In the genomic region with DNA sequence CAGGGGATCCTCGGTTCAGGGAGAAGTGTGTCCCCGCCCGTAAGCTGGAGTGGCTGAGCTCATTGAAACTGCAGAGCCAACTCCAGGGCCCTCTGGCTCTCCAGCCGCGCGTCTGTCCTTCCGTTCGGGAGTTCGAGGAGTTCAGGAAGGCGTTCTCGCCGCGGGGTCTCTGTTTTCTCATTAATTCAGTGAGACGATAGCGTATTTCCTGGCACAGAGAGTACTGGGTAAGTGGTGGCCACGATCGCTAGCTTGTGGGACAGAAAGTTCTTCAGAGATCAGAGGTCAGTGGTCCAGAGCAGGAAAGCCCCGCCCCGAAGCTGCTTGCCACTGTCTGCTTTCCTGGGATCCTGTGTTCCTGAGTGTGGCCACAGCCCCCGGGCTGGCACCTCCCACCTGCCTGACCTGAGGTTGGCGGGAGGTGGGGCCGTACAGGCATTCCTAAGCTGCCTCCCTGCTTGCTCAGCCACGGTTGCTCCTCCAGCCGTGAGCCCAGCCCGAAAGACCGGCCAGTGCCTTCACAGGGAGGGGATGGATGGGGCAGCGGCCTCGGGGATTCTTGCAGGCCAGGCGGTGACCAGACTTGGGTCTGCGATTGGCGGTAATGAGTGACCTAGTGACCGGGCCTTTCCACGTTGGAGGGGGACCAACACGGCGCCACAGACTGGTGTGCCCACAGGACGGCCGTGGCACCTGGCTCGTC, we compare ENCODE assay signal across 1 cellular context.
TF ChIP-seq lines count a peak whose summit lies in the region.

No MANE protein-coding gene starts in this region.

TF ChIP-seq in HepG2, 621 proteins besides CTCF, POLR2A, EP300 and RAD21 (continued from another document and continues in another):
- TF ChIP-seq, protein P1, sequence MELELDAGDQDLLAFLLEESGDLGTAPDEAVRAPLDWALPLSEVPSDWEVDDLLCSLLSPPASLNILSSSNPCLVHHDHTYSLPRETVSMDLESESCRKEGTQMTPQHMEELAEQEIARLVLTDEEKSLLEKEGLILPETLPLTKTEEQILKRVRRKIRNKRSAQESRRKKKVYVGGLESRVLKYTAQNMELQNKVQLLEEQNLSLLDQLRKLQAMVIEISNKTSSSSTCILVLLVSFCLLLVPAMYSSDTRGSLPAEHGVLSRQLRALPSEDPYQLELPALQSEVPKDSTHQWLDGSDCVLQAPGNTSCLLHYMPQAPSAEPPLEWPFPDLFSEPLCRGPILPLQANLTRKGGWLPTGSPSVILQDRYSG (CRISPR knock-in tag; IDR thresholded peaks at IDR 0.05): 0 out of 2 replicates have a peak, but pooled peaks have one; percentile 48
- TF ChIP-seq, protein P2, sequence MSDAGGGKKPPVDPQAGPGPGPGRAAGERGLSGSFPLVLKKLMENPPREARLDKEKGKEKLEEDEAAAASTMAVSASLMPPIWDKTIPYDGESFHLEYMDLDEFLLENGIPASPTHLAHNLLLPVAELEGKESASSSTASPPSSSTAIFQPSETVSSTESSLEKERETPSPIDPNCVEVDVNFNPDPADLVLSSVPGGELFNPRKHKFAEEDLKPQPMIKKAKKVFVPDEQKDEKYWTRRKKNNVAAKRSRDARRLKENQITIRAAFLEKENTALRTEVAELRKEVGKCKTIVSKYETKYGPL (CRISPR knock-in tag; IDR thresholded peaks at IDR 0.05): no peak
- TF ChIP-seq, protein P3, sequence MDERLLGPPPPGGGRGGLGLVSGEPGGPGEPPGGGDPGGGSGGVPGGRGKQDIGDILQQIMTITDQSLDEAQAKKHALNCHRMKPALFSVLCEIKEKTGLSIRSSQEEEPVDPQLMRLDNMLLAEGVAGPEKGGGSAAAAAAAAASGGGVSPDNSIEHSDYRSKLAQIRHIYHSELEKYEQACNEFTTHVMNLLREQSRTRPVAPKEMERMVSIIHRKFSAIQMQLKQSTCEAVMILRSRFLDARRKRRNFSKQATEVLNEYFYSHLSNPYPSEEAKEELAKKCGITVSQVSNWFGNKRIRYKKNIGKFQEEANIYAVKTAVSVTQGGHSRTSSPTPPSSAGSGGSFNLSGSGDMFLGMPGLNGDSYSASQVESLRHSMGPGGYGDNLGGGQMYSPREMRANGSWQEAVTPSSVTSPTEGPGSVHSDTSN (CRISPR knock-in tag; IDR thresholded peaks at IDR 0.05): no peak
- TF ChIP-seq ZNF101 (CRISPR knock-in tag; IDR thresholded peaks at IDR 0.05; ENCODE audit: borderline replicate concordance, low read depth): no peak
- TF ChIP-seq SRY (CRISPR knock-in tag; IDR thresholded peaks at IDR 0.05): no peak
- TF ChIP-seq ZNF235 (CRISPR knock-in tag; IDR thresholded peaks at IDR 0.05; ENCODE audit: borderline replicate concordance): no peak
- peak; percentile 67; the same call in 1 of the 2 replicates for TF ChIP-seq ZSCAN31 (CRISPR knock-in tag; IDR thresholded peaks at IDR 0.05; ENCODE audit: low read depth)
- TF ChIP-seq NONO (IDR thresholded peaks at IDR 0.05): no peak
- peak; percentile 50 for TF ChIP-seq NONO (CRISPR knock-in tag; conservative IDR thresholded peaks at IDR 0.05)
- peak; percentile 76; the same call in 1 of the 2 replicates for TF ChIP-seq ZNF720 (CRISPR knock-in tag; IDR thresholded peaks at IDR 0.05)
- TF ChIP-seq, protein P4, sequence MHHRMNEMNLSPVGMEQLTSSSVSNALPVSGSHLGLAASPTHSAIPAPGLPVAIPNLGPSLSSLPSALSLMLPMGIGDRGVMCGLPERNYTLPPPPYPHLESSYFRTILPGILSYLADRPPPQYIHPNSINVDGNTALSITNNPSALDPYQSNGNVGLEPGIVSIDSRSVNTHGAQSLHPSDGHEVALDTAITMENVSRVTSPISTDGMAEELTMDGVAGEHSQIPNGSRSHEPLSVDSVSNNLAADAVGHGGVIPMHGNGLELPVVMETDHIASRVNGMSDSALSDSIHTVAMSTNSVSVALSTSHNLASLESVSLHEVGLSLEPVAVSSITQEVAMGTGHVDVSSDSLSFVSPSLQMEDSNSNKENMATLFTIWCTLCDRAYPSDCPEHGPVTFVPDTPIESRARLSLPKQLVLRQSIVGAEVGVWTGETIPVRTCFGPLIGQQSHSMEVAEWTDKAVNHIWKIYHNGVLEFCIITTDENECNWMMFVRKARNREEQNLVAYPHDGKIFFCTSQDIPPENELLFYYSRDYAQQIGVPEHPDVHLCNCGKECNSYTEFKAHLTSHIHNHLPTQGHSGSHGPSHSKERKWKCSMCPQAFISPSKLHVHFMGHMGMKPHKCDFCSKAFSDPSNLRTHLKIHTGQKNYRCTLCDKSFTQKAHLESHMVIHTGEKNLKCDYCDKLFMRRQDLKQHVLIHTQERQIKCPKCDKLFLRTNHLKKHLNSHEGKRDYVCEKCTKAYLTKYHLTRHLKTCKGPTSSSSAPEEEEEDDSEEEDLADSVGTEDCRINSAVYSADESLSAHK (CRISPR knock-in tag; IDR thresholded peaks at IDR 0.05; ENCODE audit: borderline replicate concordance): 0 out of 2 replicates have a peak, but pooled peaks have one; percentile 20
- no peak for TF ChIP-seq MYC (CRISPR knock-in tag; IDR thresholded peaks at IDR 0.05; ENCODE audit: borderline replicate concordance)
- TF ChIP-seq, protein P5, sequence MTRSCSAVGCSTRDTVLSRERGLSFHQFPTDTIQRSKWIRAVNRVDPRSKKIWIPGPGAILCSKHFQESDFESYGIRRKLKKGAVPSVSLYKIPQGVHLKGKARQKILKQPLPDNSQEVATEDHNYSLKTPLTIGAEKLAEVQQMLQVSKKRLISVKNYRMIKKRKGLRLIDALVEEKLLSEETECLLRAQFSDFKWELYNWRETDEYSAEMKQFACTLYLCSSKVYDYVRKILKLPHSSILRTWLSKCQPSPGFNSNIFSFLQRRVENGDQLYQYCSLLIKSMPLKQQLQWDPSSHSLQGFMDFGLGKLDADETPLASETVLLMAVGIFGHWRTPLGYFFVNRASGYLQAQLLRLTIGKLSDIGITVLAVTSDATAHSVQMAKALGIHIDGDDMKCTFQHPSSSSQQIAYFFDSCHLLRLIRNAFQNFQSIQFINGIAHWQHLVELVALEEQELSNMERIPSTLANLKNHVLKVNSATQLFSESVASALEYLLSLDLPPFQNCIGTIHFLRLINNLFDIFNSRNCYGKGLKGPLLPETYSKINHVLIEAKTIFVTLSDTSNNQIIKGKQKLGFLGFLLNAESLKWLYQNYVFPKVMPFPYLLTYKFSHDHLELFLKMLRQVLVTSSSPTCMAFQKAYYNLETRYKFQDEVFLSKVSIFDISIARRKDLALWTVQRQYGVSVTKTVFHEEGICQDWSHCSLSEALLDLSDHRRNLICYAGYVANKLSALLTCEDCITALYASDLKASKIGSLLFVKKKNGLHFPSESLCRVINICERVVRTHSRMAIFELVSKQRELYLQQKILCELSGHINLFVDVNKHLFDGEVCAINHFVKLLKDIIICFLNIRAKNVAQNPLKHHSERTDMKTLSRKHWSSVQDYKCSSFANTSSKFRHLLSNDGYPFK (CRISPR knock-in tag; IDR thresholded peaks at IDR 0.05; ENCODE audit: borderline replicate concordance): 0 out of 2 replicates have a peak, but pooled peaks have one; percentile 2
- no peak; the same call in 1 of the 2 replicates for TF ChIP-seq ZNF543 (CRISPR knock-in tag; IDR thresholded peaks at IDR 0.05)
- no peak; the same call in 1 of the 2 replicates for TF ChIP-seq ZNF34 (CRISPR knock-in tag; IDR thresholded peaks at IDR 0.05; ENCODE audit: borderline replicate concordance)
- TF ChIP-seq CHD4 (IDR thresholded peaks at IDR 0.05; ENCODE audit: borderline replicate concordance, low read length): no peak
- no peak for TF ChIP-seq DNMT1 (CRISPR knock-in tag; IDR thresholded peaks at IDR 0.05)
- TF ChIP-seq GTF2F1 (IDR thresholded peaks at IDR 0.05; ENCODE audit: low read length): no peak
- TF ChIP-seq, protein P6, sequence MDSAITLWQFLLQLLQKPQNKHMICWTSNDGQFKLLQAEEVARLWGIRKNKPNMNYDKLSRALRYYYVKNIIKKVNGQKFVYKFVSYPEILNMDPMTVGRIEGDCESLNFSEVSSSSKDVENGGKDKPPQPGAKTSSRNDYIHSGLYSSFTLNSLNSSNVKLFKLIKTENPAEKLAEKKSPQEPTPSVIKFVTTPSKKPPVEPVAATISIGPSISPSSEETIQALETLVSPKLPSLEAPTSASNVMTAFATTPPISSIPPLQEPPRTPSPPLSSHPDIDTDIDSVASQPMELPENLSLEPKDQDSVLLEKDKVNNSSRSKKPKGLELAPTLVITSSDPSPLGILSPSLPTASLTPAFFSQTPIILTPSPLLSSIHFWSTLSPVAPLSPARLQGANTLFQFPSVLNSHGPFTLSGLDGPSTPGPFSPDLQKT (CRISPR knock-in tag; IDR thresholded peaks at IDR 0.05; ENCODE audit: borderline replicate concordance): no peak
- no peak for TF ChIP-seq ZNF570 (CRISPR knock-in tag; IDR thresholded peaks at IDR 0.05; ENCODE audit: borderline replicate concordance)
- peak; percentile 58 for TF ChIP-seq KDM5B (CRISPR knock-in tag; IDR thresholded peaks at IDR 0.05; ENCODE audit: borderline replicate concordance)
- TF ChIP-seq CBX1 (IDR thresholded peaks at IDR 0.05; ENCODE audit: low read depth): peak; percentile 33
- 0 out of 2 replicates have a peak, but pooled peaks have one; percentile 64 for TF ChIP-seq RFXANK (CRISPR knock-in tag; IDR thresholded peaks at IDR 0.05)
- TF ChIP-seq NCOR1 (IDR thresholded peaks at IDR 0.05; ENCODE audit: borderline replicate concordance, low read length): peak; percentile 31
- TF ChIP-seq FOXA3 (CRISPR knock-in tag; IDR thresholded peaks at IDR 0.05): peak; percentile 67
- TF ChIP-seq ZBTB7B (CRISPR knock-in tag; IDR thresholded peaks at IDR 0.05): peak; percentile 91
- no peak for TF ChIP-seq HOXD1 (CRISPR knock-in tag; IDR thresholded peaks at IDR 0.05)
- peak; percentile 57 for TF ChIP-seq MED1 (CRISPR knock-in tag; IDR thresholded peaks at IDR 0.05)
- peak; percentile 75 for TF ChIP-seq ZNF264 (CRISPR knock-in tag; IDR thresholded peaks at IDR 0.05)
- no peak for TF ChIP-seq ZNF782 (CRISPR knock-in tag; IDR thresholded peaks at IDR 0.05; ENCODE audit: borderline replicate concordance)
- TF ChIP-seq, protein P7, sequence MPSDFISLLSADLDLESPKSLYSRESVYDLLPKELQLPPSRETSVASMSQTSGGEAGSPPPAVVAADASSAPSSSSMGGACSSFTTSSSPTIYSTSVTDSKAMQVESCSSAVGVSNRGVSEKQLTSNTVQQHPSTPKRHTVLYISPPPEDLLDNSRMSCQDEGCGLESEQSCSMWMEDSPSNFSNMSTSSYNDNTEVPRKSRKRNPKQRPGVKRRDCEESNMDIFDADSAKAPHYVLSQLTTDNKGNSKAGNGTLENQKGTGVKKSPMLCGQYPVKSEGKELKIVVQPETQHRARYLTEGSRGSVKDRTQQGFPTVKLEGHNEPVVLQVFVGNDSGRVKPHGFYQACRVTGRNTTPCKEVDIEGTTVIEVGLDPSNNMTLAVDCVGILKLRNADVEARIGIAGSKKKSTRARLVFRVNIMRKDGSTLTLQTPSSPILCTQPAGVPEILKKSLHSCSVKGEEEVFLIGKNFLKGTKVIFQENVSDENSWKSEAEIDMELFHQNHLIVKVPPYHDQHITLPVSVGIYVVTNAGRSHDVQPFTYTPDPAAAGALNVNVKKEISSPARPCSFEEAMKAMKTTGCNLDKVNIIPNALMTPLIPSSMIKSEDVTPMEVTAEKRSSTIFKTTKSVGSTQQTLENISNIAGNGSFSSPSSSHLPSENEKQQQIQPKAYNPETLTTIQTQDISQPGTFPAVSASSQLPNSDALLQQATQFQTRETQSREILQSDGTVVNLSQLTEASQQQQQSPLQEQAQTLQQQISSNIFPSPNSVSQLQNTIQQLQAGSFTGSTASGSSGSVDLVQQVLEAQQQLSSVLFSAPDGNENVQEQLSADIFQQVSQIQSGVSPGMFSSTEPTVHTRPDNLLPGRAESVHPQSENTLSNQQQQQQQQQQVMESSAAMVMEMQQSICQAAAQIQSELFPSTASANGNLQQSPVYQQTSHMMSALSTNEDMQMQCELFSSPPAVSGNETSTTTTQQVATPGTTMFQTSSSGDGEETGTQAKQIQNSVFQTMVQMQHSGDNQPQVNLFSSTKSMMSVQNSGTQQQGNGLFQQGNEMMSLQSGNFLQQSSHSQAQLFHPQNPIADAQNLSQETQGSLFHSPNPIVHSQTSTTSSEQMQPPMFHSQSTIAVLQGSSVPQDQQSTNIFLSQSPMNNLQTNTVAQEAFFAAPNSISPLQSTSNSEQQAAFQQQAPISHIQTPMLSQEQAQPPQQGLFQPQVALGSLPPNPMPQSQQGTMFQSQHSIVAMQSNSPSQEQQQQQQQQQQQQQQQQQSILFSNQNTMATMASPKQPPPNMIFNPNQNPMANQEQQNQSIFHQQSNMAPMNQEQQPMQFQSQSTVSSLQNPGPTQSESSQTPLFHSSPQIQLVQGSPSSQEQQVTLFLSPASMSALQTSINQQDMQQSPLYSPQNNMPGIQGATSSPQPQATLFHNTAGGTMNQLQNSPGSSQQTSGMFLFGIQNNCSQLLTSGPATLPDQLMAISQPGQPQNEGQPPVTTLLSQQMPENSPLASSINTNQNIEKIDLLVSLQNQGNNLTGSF (CRISPR knock-in tag; IDR thresholded peaks at IDR 0.05): 0 out of 2 replicates have a peak, but pooled peaks have one; percentile 52
- peak; percentile 70; the same call in 1 of the 2 replicates for TF ChIP-seq ZSCAN29 (CRISPR knock-in tag; conservative IDR thresholded peaks at IDR 0.05)
- no peak for TF ChIP-seq ELF4 (CRISPR knock-in tag; IDR thresholded peaks at IDR 0.05; ENCODE audit: borderline replicate concordance)
- TF ChIP-seq ZNF660 (CRISPR knock-in tag; IDR thresholded peaks at IDR 0.05; ENCODE audit: borderline replicate concordance, low read depth): no peak
- TF ChIP-seq GABPA (IDR thresholded peaks at IDR 0.05; ENCODE audit: low read depth, low read length): no peak
- TF ChIP-seq GABPA (CRISPR knock-in tag; IDR thresholded peaks at IDR 0.05; ENCODE audit: low read depth): 0 out of 2 replicates have a peak, but pooled peaks have one; percentile 32
- no peak for TF ChIP-seq EHMT2 (IDR thresholded peaks at IDR 0.05; ENCODE audit: borderline replicate concordance, low read depth, low read length)
- TF ChIP-seq, protein P8, sequence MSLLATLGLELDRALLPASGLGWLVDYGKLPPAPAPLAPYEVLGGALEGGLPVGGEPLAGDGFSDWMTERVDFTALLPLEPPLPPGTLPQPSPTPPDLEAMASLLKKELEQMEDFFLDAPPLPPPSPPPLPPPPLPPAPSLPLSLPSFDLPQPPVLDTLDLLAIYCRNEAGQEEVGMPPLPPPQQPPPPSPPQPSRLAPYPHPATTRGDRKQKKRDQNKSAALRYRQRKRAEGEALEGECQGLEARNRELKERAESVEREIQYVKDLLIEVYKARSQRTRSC (CRISPR knock-in tag; IDR thresholded peaks at IDR 0.05; ENCODE audit: low read depth): 0 out of 2 replicates have a peak, but pooled peaks have one; percentile 20
- 0 out of 2 replicates have a peak, but pooled peaks have one; percentile 27 for TF ChIP-seq NFKB2 (CRISPR knock-in tag; IDR thresholded peaks at IDR 0.05; ENCODE audit: borderline replicate concordance)
- TF ChIP-seq JARID2 (CRISPR knock-in tag; IDR thresholded peaks at IDR 0.05; ENCODE audit: insufficient replicate concordance): no peak
- TF ChIP-seq, protein P9, sequence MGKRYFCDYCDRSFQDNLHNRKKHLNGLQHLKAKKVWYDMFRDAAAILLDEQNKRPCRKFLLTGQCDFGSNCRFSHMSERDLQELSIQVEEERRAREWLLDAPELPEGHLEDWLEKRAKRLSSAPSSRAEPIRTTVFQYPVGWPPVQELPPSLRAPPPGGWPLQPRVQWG (CRISPR knock-in tag; IDR thresholded peaks at IDR 0.05; ENCODE audit: borderline replicate concordance, low read depth): no peak
- TF ChIP-seq NR2F6 (IDR thresholded peaks at IDR 0.05): peak; percentile 88
- TF ChIP-seq NR2F6 (CRISPR knock-in tag; IDR thresholded peaks at IDR 0.05): peak; percentile 94
- no peak for TF ChIP-seq TBP (CRISPR knock-in tag; IDR thresholded peaks at IDR 0.05)
- no peak for TF ChIP-seq CEBPB (IDR thresholded peaks at IDR 0.05; ENCODE audit: borderline replicate concordance, low read depth, low read length)
- no peak for TF ChIP-seq NFIC (IDR thresholded peaks at IDR 0.05; ENCODE audit: low read length)
- peak; percentile 61; the same call in 1 of the 2 replicates for TF ChIP-seq ZNF564 (CRISPR knock-in tag; IDR thresholded peaks at IDR 0.05)
- TF ChIP-seq SETDB1 (CRISPR knock-in tag; IDR thresholded peaks at IDR 0.05; ENCODE audit: borderline replicate concordance): no peak
